In the genomic region with DNA sequence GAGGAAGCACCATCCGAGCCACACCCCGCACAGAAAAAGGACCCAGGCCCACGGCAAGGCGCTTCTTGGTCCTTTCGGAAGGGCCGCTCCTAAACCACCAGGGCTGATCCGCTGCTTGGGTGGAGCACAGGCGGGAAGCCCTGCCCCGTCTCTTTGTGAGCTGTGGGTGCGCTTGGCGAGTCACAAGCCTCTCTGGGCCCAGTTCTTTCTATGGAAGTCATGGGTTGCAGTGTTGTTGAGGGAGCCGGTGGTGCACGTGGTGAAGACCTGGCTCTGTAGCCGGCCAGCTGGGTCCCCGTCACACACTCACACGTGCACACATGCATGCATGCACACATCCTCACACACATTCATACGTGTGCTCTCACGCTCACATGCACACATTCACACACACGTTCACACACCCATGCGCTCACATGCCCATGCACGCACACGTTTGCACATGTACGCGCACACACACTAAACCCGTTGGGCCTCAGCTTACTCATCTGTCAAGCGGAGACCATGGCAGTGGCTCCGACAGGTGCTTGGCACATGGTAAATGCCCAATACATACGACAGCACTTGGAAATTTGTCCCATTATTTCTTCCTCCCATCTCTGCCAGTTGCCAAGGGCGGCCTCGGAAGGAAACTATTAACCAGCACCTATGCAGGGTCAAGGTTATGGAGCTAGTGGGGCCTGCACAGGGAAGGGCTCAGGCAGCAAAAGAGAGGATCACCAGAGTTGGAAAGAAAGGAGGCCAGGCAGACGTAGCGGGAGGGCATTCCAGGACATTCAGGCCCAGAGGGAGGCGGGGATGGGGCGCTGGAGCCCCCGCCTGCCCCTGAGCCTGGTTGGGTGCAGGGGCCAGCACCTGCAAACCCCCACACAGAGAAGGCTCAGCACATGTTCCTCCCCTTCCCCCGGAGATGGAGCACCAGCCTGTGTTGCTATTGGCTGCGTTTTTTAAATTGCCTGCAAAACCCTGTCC, we compare ENCODE assay signal across 16 cellular contexts.
A peak's percentile ranks its signal among the peaks of the same experiment; 100 is the strongest.
DNase-seq lines count a peak whose midpoint lies in the region; ATAC-seq, FAIRE-seq and TF ChIP-seq lines count a peak whose summit lies in the region.
"Had no signal": no experiment of that assay in that cellular context is flagged by ENCODE, and none has a peak within 500 bp of the region (broad histone marks: within the 10 kb centered on the region; RNA-seq: fewer than 3 reads in every experiment).

No MANE protein-coding gene starts in this region.

- ATAC-seq in Right ventricle myocardium inferior = no peak

- H3K36me3 ChIP-seq in MG63 (no peaks in the 10 kb centered on the region), brain microvascular endothelial cell (replicated peaks) (no peaks in the 10 kb centered on the region)
- H3K36me3 ChIP-seq: Peyer's patch had no signal

- H3K9me3 ChIP-seq in MG63 = no peaks in the 10 kb centered on the region
- H3K9me3 ChIP-seq: Caco-2, Peyer's patch had no signal

- in situ Hi-C loops in brain microvascular endothelial cell (cut with HindIII; ENCODE audit: low pct_ligation_motif_present, low sequenced_read_pairs) = no loop called here

- DNase-seq in H54 (ENCODE audit: insufficient read length, low spot score) = peak; percentile 61
- peak; percentile 38 for DNase-seq in MG63
- peak; percentile 13 for DNase-seq in brain microvascular endothelial cell
- DNase-seq in mesenteric fat pad (ENCODE audit: low spot score) = peak; percentile 67
- no peak for DNase-seq in NCI-H510A (lab: John Stamatoyannopoulos, UW)
- DNase-seq in Right ventricle myocardium inferior (ENCODE audit: missing footprints) = no peak
- no peak for DNase-seq in OCI-M2 (lab: John Stamatoyannopoulos, UW; ENCODE audit: unreplicated experiment)
- DNase-seq in activated CD4-positive, alpha-beta T cell treated with anti-CD3 and anti-CD28 coated beads, Interleukin-2, amount 10 ng/mL, durations not matched to agents 7 days and 5 days = no peak
- DNase-seq: AML-193, Caco-2, NCI-H1436 treated with DMSO at 0.1 percent for 48 hours, NCI-H2081, NCI-H69, Peyer's patch had no signal

- POLR2A ChIA-PET in activated CD4-positive, alpha-beta T cell treated with anti-CD3 and anti-CD28 coated beads, Interleukin-2, amount 10 ng/mL, durations not matched to agents 7 days and 5 days (lab: Charles Lee) = interaction anchor here (0.6 kb wide), 1 partner anchor 668 kb away, joined by 3 read pairs; no protein-coding TSS in a partner anchor

- CTCF ChIA-PET in activated CD4-positive, alpha-beta T cell treated with anti-CD3 and anti-CD28 coated beads, Interleukin-2, amount 10 ng/mL, durations not matched to agents 7 days and 5 days (lab: Charles Lee) = interaction anchor here (1.2 to 1.9 kb wide), 2 partner anchors 13 to 32 kb away, joined by 4 to 5 read pairs; no protein-coding TSS in a partner anchor

- H3K4me1 Mint-ChIP-seq in activated CD4-positive, alpha-beta T cell treated with anti-CD3 and anti-CD28 coated beads, Interleukin-2, amount 10 ng/mL, durations not matched to agents 7 days and 5 days = peaks cover 10% of the 10 kb centered on the region

- no peak for TF ChIP-seq POLR2A in H54 (IDR thresholded peaks at IDR 0.05; ENCODE audit: low read depth, low read length)

- intact Hi-C loops in Right ventricle myocardium inferior (cut with DNase I) = no loop called here

- no peaks in the 10 kb centered on the region for H3K36me3 Mint-ChIP-seq in activated CD4-positive, alpha-beta T cell treated with anti-CD3 and anti-CD28 coated beads, Interleukin-2, amount 10 ng/mL, durations not matched to agents 7 days and 5 days (ENCODE audit: low read depth)

- no peak for TF ChIP-seq CTCF in brain microvascular endothelial cell (IDR thresholded peaks at IDR 0.05; ENCODE audit: low read depth, low read length, missing control alignments)

- H3K9me3 Mint-ChIP-seq in activated CD4-positive, alpha-beta T cell treated with anti-CD3 and anti-CD28 coated beads, Interleukin-2, amount 10 ng/mL, durations not matched to agents 7 days and 5 days = no peaks in the 10 kb centered on the region

- H3K27ac Mint-ChIP-seq in activated CD4-positive, alpha-beta T cell treated with anti-CD3 and anti-CD28 coated beads, Interleukin-2, amount 10 ng/mL, durations not matched to agents 7 days and 5 days = no peak overlapping the region
- H3K27ac Mint-ChIP-seq: IgD-negative memory B cell had no signal

- peak overlapping the region; percentile 7 for H3K27ac ChIP-seq in brain microvascular endothelial cell
- H3K27ac ChIP-seq: Peyer's patch had no signal

- no peaks in the 10 kb centered on the region for H3K27me3 Mint-ChIP-seq in activated CD4-positive, alpha-beta T cell treated with anti-CD3 and anti-CD28 coated beads, Interleukin-2, amount 10 ng/mL, durations not matched to agents 7 days and 5 days

- H3K4me3 ChIP-seq in MG63 (no peak overlapping the region), brain microvascular endothelial cell (ENCODE audit: low read depth, low read length) (no peak overlapping the region)
- H3K4me3 ChIP-seq: Peyer's patch had no signal

- no peak overlapping the region for H3K4me3 Mint-ChIP-seq in activated CD4-positive, alpha-beta T cell treated with anti-CD3 and anti-CD28 coated beads, Interleukin-2, amount 10 ng/mL, durations not matched to agents 7 days and 5 days

- H3K27me3 ChIP-seq in MG63 (no peaks in the 10 kb centered on the region), brain microvascular endothelial cell (replicated peaks) (no peaks in the 10 kb centered on the region)
- H3K27me3 ChIP-seq: Peyer's patch had no signal

- peak; percentile 45 for FAIRE-seq in H54 (lab: Jason Lieb, UNC)
- FAIRE-seq: GM12891 had no signal

Comparison
In these comparisons a context has a peak if more than half of its experiments do, and no peak if none do; other contexts are left out.
1. DNase-seq: peak in H54 (single experiment), MG63 (single experiment), brain microvascular endothelial cell (single experiment) and mesenteric fat pad (single experiment); none in NCI-H510A (single experiment), Right ventricle myocardium inferior (single experiment), OCI-M2 (single experiment) and activated CD4-positive, alpha-beta T cell treated with anti-CD3 and anti-CD28 coated beads, Interleukin-2, amount 10 ng/mL, durations not matched to agents 7 days and 5 days (single experiment).